ENCODE assay signal across 8 cellular contexts in genomic region chr19:14435320-14436050, GRCh38. TPM values are rescaled to one million over a fixed set of nuclear protein-coding genes. Genes with fewer than 3 reads are reported as not detected.
A peak's percentile ranks its signal among the peaks of the same experiment; 100 is the strongest.
DNase-seq lines count a peak whose midpoint lies in the region; ATAC-seq and TF ChIP-seq lines count a peak whose summit lies in the region.
"Had no signal": no experiment of that assay in that cellular context is flagged by ENCODE, and none has a peak within 500 bp of the region (broad histone marks: within the 10 kb centered on the region; RNA-seq: fewer than 3 reads in every experiment).

No MANE protein-coding gene starts in this region.

- no peak for TF ChIP-seq CTCF in HCT116 (IDR thresholded peaks at IDR 0.05 in 2 of 3, conservative IDR thresholded peaks at IDR 0.05 in 1 of 3; ENCODE audit: borderline replicate concordance in 1 of 3, insufficient read depth in 1 of 3, low read depth in 2 of 3, low read length in 2 of 3)

- H3K9me3 ChIP-seq in HCT116 (ENCODE audit: control insufficient read depth in 1 of 2, insufficient read depth in 1 of 2, low read depth in 1 of 2, low read length in 2 of 2) (no peaks in the 10 kb centered on the region), right cardiac atrium (ENCODE audit: control insufficient read depth, low read length) (no peaks in the 10 kb centered on the region)

- intact Hi-C loops in HCT116 (cut with micrococcal nuclease) = loop anchor here (10.0 kb wide), 1 partner anchor 49 kb away; no protein-coding TSS in a partner anchor
- intact Hi-C loops in right cardiac atrium (cut with DNase I) = no loop called here

- RAD21 ChIA-PET in HCT116 (lab: Charles Lee; ENCODE audit: low non-redundant PET in 1 of 2, low total read pairs in 2 of 2, uncharacterized antibody in 2 of 2, unreplicated experiment in 2 of 2) = no interaction called here

- H3K4me1 ChIP-seq in HCT116 (ENCODE audit: control insufficient read depth in 1 of 2, insufficient read depth in 2 of 2, low read length in 2 of 2) (peaks cover 21 to 41% of the 10 kb centered on the region in 2 experiments), right cardiac atrium (ENCODE audit: control insufficient read depth, insufficient read depth, low read length) (peaks cover 4% of the 10 kb centered on the region)

- CTCF ChIA-PET in HCT116 (lab: Charles Lee) = interaction anchor here (0.8 to 1.1 kb wide), 2 partner anchors 52 to 74 kb away, joined by 3 read pairs; no protein-coding TSS in a partner anchor
- CTCF ChIA-PET in activated CD8-positive, alpha-beta memory T cell treated with anti-CD3 and anti-CD28 coated beads, Interleukin-2, amount 10 ng/mL, durations not matched to agents 7 days and 5 days (lab: Charles Lee) = interaction anchor here (0.8 to 2.9 kb wide), 6 partner anchors 10 to 70 kb away, joined by 3 to 11 read pairs (median 4); no protein-coding TSS in a partner anchor

- H3K9ac ChIP-seq in HCT116 (ENCODE audit: low read length) = peak overlapping the region; percentile 80
- H3K9ac ChIP-seq: KMS-11 had no signal

- H3K4me1 Mint-ChIP-seq in stimulated activated effector memory CD8-positive, alpha-beta T cell treated with anti-CD3 and anti-CD28 coated beads, Interleukin-12 subunit alpha, Interleukin-12 subunit beta, amount 100 ng/mL, for 72 hours = peaks cover 52% of the 10 kb centered on the region
- peaks cover 51% of the 10 kb centered on the region for H3K4me1 Mint-ChIP-seq in activated CD8-positive, alpha-beta memory T cell treated with anti-CD3 and anti-CD28 coated beads, Interleukin-2, amount 10 ng/mL, durations not matched to agents 7 days and 5 days

- peak overlapping the region; percentile 26 to 82 for H3K27ac Mint-ChIP-seq in activated naive CD4-positive, alpha-beta T cell treated with anti-CD3 and anti-CD28 coated beads, Interleukin-2, amount 50 U/mL, for 72 hours
- H3K27ac Mint-ChIP-seq in stimulated activated effector memory CD8-positive, alpha-beta T cell treated with anti-CD3 and anti-CD28 coated beads, Interleukin-12 subunit alpha, Interleukin-12 subunit beta, amount 100 ng/mL, for 72 hours = peak overlapping the region; percentile 89
- H3K27ac Mint-ChIP-seq in activated CD8-positive, alpha-beta memory T cell treated with anti-CD3 and anti-CD28 coated beads, Interleukin-2, amount 10 ng/mL, durations not matched to agents 7 days and 5 days = no peak overlapping the region

- no peaks in the 10 kb centered on the region for H3K9me2 ChIP-seq in HCT116 (ENCODE audit: insufficient read depth)

- 64% methylated on average over 17 of the region's 17 CpGs for WGBS in right cardiac atrium

- no peaks in the 10 kb centered on the region for H3K9me3 Mint-ChIP-seq in activated naive CD4-positive, alpha-beta T cell treated with anti-CD3 and anti-CD28 coated beads, Interleukin-2, amount 50 U/mL, for 72 hours
- H3K9me3 Mint-ChIP-seq in stimulated activated effector memory CD8-positive, alpha-beta T cell treated with anti-CD3 and anti-CD28 coated beads, Interleukin-12 subunit alpha, Interleukin-12 subunit beta, amount 100 ng/mL, for 72 hours = no peaks in the 10 kb centered on the region
- H3K9me3 Mint-ChIP-seq in activated CD8-positive, alpha-beta memory T cell treated with anti-CD3 and anti-CD28 coated beads, Interleukin-2, amount 10 ng/mL, durations not matched to agents 7 days and 5 days (ENCODE audit: low read depth) = no peaks in the 10 kb centered on the region

- BruUV-seq in HCT116 (replicated peaks; lab: Mats Ljungman, UMichigan) = no TSS peak

- peak overlapping the region; percentile 99 for H3K4me2 ChIP-seq in HCT116 (ENCODE audit: low read length)
- H3K4me2 ChIP-seq: KMS-11 had no signal

- H3K36me3 Mint-ChIP-seq in activated naive CD4-positive, alpha-beta T cell treated with anti-CD3 and anti-CD28 coated beads, Interleukin-2, amount 50 U/mL, for 72 hours = peaks cover 5% of the 10 kb centered on the region in 2 donors
- H3K36me3 Mint-ChIP-seq in stimulated activated effector memory CD8-positive, alpha-beta T cell treated with anti-CD3 and anti-CD28 coated beads, Interleukin-12 subunit alpha, Interleukin-12 subunit beta, amount 100 ng/mL, for 72 hours = peaks cover 15% of the 10 kb centered on the region
- peaks cover 6% of the 10 kb centered on the region for H3K36me3 Mint-ChIP-seq in activated CD8-positive, alpha-beta memory T cell treated with anti-CD3 and anti-CD28 coated beads, Interleukin-2, amount 10 ng/mL, durations not matched to agents 7 days and 5 days

- H3K36me3 ChIP-seq in HCT116 (ENCODE audit: control insufficient read depth in 1 of 2, insufficient read depth in 2 of 2, low read length in 2 of 2) = no peaks in the 10 kb centered on the region

- no peak for TF ChIP-seq POLR2A in HCT116 (IDR thresholded peaks at IDR 0.05; ENCODE audit: borderline replicate concordance, extremely low read depth, insufficient read depth, insufficient read length)

- DNase-seq in HCT116 (ENCODE audit: low read depth, low spot score) = no peak
- DNase-seq in activated naive CD4-positive, alpha-beta T cell treated with anti-CD3 and anti-CD28 coated beads, Interleukin-2, amount 50 U/mL, for 72 hours (ENCODE audit: low spot score in 2 of 2) = no peak
- no peak for DNase-seq in right cardiac atrium
- no peak for DNase-seq in stimulated activated effector memory CD8-positive, alpha-beta T cell treated with anti-CD3 and anti-CD28 coated beads, Interleukin-12 subunit alpha, Interleukin-12 subunit beta, amount 100 ng/mL, for 72 hours (ENCODE audit: low spot score in 2 of 2)
- DNase-seq in stimulated activated CD4-positive, alpha-beta T cell treated with anti-CD3 and anti-CD28 coated beads, Interleukin-12 subunit alpha, Interleukin-12 subunit beta, amount 100 ng/mL, for 4 hours = no peak
- no peak for DNase-seq in activated CD8-positive, alpha-beta memory T cell treated with anti-CD3 and anti-CD28 coated beads, Interleukin-2, amount 10 ng/mL, durations not matched to agents 7 days and 5 days
- DNase-seq in cerebellum (ENCODE audit: low spot score) = no peak

- no peak overlapping the region for H2AFZ ChIP-seq in HCT116 (ENCODE audit: low read depth, low read length, poor library complexity, severe bottlenecking)

- peak overlapping the region; percentile 76 for H3K4me3 Mint-ChIP-seq in stimulated activated effector memory CD8-positive, alpha-beta T cell treated with anti-CD3 and anti-CD28 coated beads, Interleukin-12 subunit alpha, Interleukin-12 subunit beta, amount 100 ng/mL, for 72 hours
- H3K4me3 Mint-ChIP-seq in activated CD8-positive, alpha-beta memory T cell treated with anti-CD3 and anti-CD28 coated beads, Interleukin-2, amount 10 ng/mL, durations not matched to agents 7 days and 5 days = no peak overlapping the region

- H3K4me3 ChIP-seq in HCT116 (replicated peaks in 1 of 2; ENCODE audit: low read depth in 1 of 2, low read length in 2 of 2) = peak overlapping the region; percentile 75 to 79
- H3K4me3 ChIP-seq in right cardiac atrium (ENCODE audit: low read length) = no peak overlapping the region

- no peak for TF ChIP-seq RAD21 in HCT116 (IDR thresholded peaks at IDR 0.05; ENCODE audit: low read depth)

- H3K27me3 ChIP-seq in HCT116 (ENCODE audit: insufficient read depth, low read length) (no peaks in the 10 kb centered on the region), right cardiac atrium (ENCODE audit: control insufficient read depth, insufficient read depth) (no peaks in the 10 kb centered on the region)

- no peak; the same call in 1 of the 2 replicates for ATAC-seq in HCT116
- ATAC-seq in activated naive CD4-positive, alpha-beta T cell treated with anti-CD3 and anti-CD28 coated beads, Interleukin-2, amount 50 U/mL, for 72 hours = no peak
- ATAC-seq in right cardiac atrium = no peak
- ATAC-seq in stimulated activated effector memory CD8-positive, alpha-beta T cell treated with anti-CD3 and anti-CD28 coated beads, Interleukin-12 subunit alpha, Interleukin-12 subunit beta, amount 100 ng/mL, for 72 hours = no peak
- ATAC-seq in activated CD8-positive, alpha-beta memory T cell treated with anti-CD3 and anti-CD28 coated beads, Interleukin-2, amount 10 ng/mL, durations not matched to agents 7 days and 5 days = no peak

- H3K27ac ChIP-seq in HCT116 (ENCODE audit: low read depth, low read length) = peak overlapping the region; percentile 95
- peak overlapping the region; percentile 62 for H3K27ac ChIP-seq in right cardiac atrium (ENCODE audit: low read length)
- H3K27ac ChIP-seq: KMS-11 had no signal

- H3K79me2 ChIP-seq in HCT116 (ENCODE audit: insufficient read depth, low read length) = peaks cover 62% of the 10 kb centered on the region

- peaks cover 4% of the 10 kb centered on the region for H3K27me3 Mint-ChIP-seq in activated CD8-positive, alpha-beta memory T cell treated with anti-CD3 and anti-CD28 coated beads, Interleukin-2, amount 10 ng/mL, durations not matched to agents 7 days and 5 days

- POLR2A ChIA-PET in HCT116 (lab: Charles Lee) = no interaction called here

- H4K20me1 ChIP-seq in HCT116 (ENCODE audit: insufficient read depth) = no peaks in the 10 kb centered on the region

RNA-seq across cellular contexts. Expression of gene PKN1, which starts 2.4 kb away (rescaled TPM):
- total RNA-seq in HCT116 (2021; ENCODE audit: unreplicated experiment) (248 TPM), right cardiac atrium (100 to 1,000 TPM; 122 to 138 (median 130) TPM), cerebellum (38.7 TPM)
- polyA plus RNA-seq in HCT116 (2012) = 238 and 241 TPM in 2 replicates
- total RNA-seq in activated naive CD4-positive, alpha-beta T cell treated with anti-CD3 and anti-CD28 coated beads, Interleukin-2, amount 50 U/mL, for 72 hours = 100 to 1,000 TPM; 105 to 192 TPM
- polyA plus RNA-seq in right cardiac atrium = 79.3 TPM
- total RNA-seq in activated CD8-positive, alpha-beta memory T cell treated with anti-CD3 and anti-CD28 coated beads, Interleukin-2, amount 10 ng/mL, durations not matched to agents 7 days and 5 days = 100 to 1,000 TPM; 224 to 236 TPM

RNA-seq across cellular contexts. Expression of gene DDX39A, which starts 16.3 kb away (rescaled TPM):
- total RNA-seq in HCT116 (2021; ENCODE audit: unreplicated experiment) (152 TPM), right cardiac atrium (10 to 100 TPM; 20.7 to 34.7 (median 30.2) TPM), cerebellum (26.7 TPM)
- 164 and 169 TPM in 2 replicates for polyA plus RNA-seq in HCT116 (2012)
- total RNA-seq in activated naive CD4-positive, alpha-beta T cell treated with anti-CD3 and anti-CD28 coated beads, Interleukin-2, amount 50 U/mL, for 72 hours = 100 to 1,000 TPM; 208 to 217 TPM
- polyA plus RNA-seq in right cardiac atrium = 30.3 TPM
- total RNA-seq in activated CD8-positive, alpha-beta memory T cell treated with anti-CD3 and anti-CD28 coated beads, Interleukin-2, amount 10 ng/mL, durations not matched to agents 7 days and 5 days = 100 to 1,000 TPM; 273 to 311 TPM

RNA-seq across cellular contexts. Expression of gene PTGER1, which starts 39.7 kb away (rescaled TPM):
- total RNA-seq in HCT116 (2021; ENCODE audit: unreplicated experiment) (1.1 TPM), right cardiac atrium (under 1 TPM in 1 of 4 donors, not detected in 3; 0.33 TPM), cerebellum (0.27 TPM)
- 0.47 and 0.55 TPM in 2 replicates for polyA plus RNA-seq in HCT116 (2012)
- under 1 TPM; 0.20 to 0.97 TPM for total RNA-seq in activated naive CD4-positive, alpha-beta T cell treated with anti-CD3 and anti-CD28 coated beads, Interleukin-2, amount 50 U/mL, for 72 hours
- polyA plus RNA-seq in right cardiac atrium = not detected
- total RNA-seq in activated CD8-positive, alpha-beta memory T cell treated with anti-CD3 and anti-CD28 coated beads, Interleukin-2, amount 10 ng/mL, durations not matched to agents 7 days and 5 days = under 1 TPM in 1 of 2 experiments, not detected in 1; 0.40 TPM

RNA-seq across cellular contexts. Expression of gene ADGRE5, which starts 54.2 kb away (rescaled TPM):
- 98.1 TPM for total RNA-seq in HCT116 (2021; ENCODE audit: unreplicated experiment)
- polyA plus RNA-seq in HCT116 (2012) = 127 and 132 TPM in 2 replicates
- 100 to 1,000 TPM; 222 to 256 TPM for total RNA-seq in activated naive CD4-positive, alpha-beta T cell treated with anti-CD3 and anti-CD28 coated beads, Interleukin-2, amount 50 U/mL, for 72 hours
- 10 to 100 TPM; 27.6 to 41.0 (median 35.1) TPM for total RNA-seq in right cardiac atrium
- polyA plus RNA-seq in right cardiac atrium = 17.7 TPM
- total RNA-seq in activated CD8-positive, alpha-beta memory T cell treated with anti-CD3 and anti-CD28 coated beads, Interleukin-2, amount 10 ng/mL, durations not matched to agents 7 days and 5 days = 100 to 1,000 TPM; 276 to 311 TPM
- 1.9 TPM for total RNA-seq in cerebellum
